ENCODE assay signal across 8 cellular contexts in genomic region chr22:27331526-27332281, GRCh38.
DNase-seq lines count a peak whose midpoint lies in the region; ATAC-seq and TF ChIP-seq lines count a peak whose summit lies in the region.

No MANE protein-coding gene starts in this region.

- no peak overlapping the region for H3K9ac ChIP-seq in HCT116 (ENCODE audit: low read length)
- no peak overlapping the region for H3K9ac ChIP-seq in mammary epithelial cell (ENCODE audit: insufficient read depth, low read length)
- H3K9ac ChIP-seq in liver (ENCODE audit: low read depth in 1 of 2, low read length in 2 of 2), result no peak overlapping the region

- intact Hi-C loops in HCT116 (cut with micrococcal nuclease), result no loop called here
- intact Hi-C loops in mammary epithelial cell (cut with micrococcal nuclease), result no loop called here

- H4K20me1 ChIP-seq in HCT116 (ENCODE audit: insufficient read depth) (no peaks in the 10 kb centered on the region), mammary epithelial cell (ENCODE audit: insufficient read depth, low read length) (no peaks in the 10 kb centered on the region)

- H3K27me3 ChIP-seq in HCT116 (ENCODE audit: insufficient read depth, low read length), result peaks cover 67% of the 10 kb centered on the region
- H3K27me3 ChIP-seq in mammary epithelial cell (ENCODE audit: insufficient read depth, low read length), result no peaks in the 10 kb centered on the region
- peaks cover 0 to 8% (median 0%) of the 10 kb centered on the region in 4 donors for H3K27me3 ChIP-seq in liver (ENCODE audit: control insufficient read depth in 4 of 4, insufficient read depth in 4 of 4, low read length in 3 of 4)

- H3K4me3 ChIP-seq in HCT116 (replicated peaks in 1 of 2; ENCODE audit: low read depth in 1 of 2, low read length in 2 of 2) (no peak overlapping the region), mammary epithelial cell (replicated peaks in 1 of 3; ENCODE audit: insufficient read depth in 1 of 3, low read depth in 2 of 3, low read length in 3 of 3) (no peak overlapping the region), liver (ENCODE audit: low read depth in 1 of 3, low read length in 3 of 3) (no peak overlapping the region)

- H3K4me1 ChIP-seq in HCT116 (ENCODE audit: control insufficient read depth in 1 of 2, insufficient read depth in 2 of 2, low read length in 2 of 2), result no peaks in the 10 kb centered on the region
- peaks cover 6% of the 10 kb centered on the region for H3K4me1 ChIP-seq in mammary epithelial cell (ENCODE audit: insufficient read depth, low read length)
- H3K4me1 ChIP-seq in liver (ENCODE audit: control insufficient read depth in 4 of 4, insufficient read depth in 4 of 4, low read length in 3 of 4), result no peaks in the 10 kb centered on the region

- H3K79me2 ChIP-seq in HCT116 (ENCODE audit: insufficient read depth, low read length), result no peaks in the 10 kb centered on the region
- no peaks in the 10 kb centered on the region for H3K79me2 ChIP-seq in mammary epithelial cell (ENCODE audit: insufficient read depth, low read length)

- no peaks in the 10 kb centered on the region for H3K36me3 ChIP-seq in HCT116 (ENCODE audit: control insufficient read depth in 1 of 2, insufficient read depth in 2 of 2, low read length in 2 of 2)
- H3K36me3 ChIP-seq in mammary epithelial cell (ENCODE audit: insufficient read depth, low read length), result no peaks in the 10 kb centered on the region
- H3K36me3 ChIP-seq in liver (ENCODE audit: control insufficient read depth in 4 of 4, insufficient read depth in 3 of 4, low read depth in 1 of 4, low read length in 3 of 4), result no peaks in the 10 kb centered on the region

- H3K27ac ChIP-seq in HCT116 (ENCODE audit: low read depth, low read length), result no peak overlapping the region
- H3K27ac ChIP-seq in mammary epithelial cell (ENCODE audit: insufficient read depth, low read depth, low read length), result no peak overlapping the region
- no peak overlapping the region for H3K27ac ChIP-seq in liver (ENCODE audit: low read depth in 1 of 2, low read length in 2 of 2)

- dilution Hi-C loops in mammary epithelial cell (cut with HindIII; ENCODE audit: low sequenced_read_pairs), result loop anchor here (5.0 to 10.0 kb wide), 2 partner anchors 41 to 363 kb away; no protein-coding TSS in a partner anchor

- RAD21 ChIA-PET in HCT116 (lab: Charles Lee; ENCODE audit: low non-redundant PET in 1 of 2, low total read pairs in 2 of 2, uncharacterized antibody in 2 of 2, unreplicated experiment in 2 of 2), result no interaction called here

- no peak for TF ChIP-seq POLR2A in HCT116 (IDR thresholded peaks at IDR 0.05; ENCODE audit: borderline replicate concordance, extremely low read depth, insufficient read depth, insufficient read length)

- in situ Hi-C loops in mammary epithelial cell (cut with MboI; ENCODE audit: low sequenced_read_pairs in 2 of 2), result no loop called here

- TF ChIP-seq RAD21 in HCT116 (IDR thresholded peaks at IDR 0.05; ENCODE audit: low read depth), result no peak
- peak; percentile 48 to 60 for TF ChIP-seq RAD21 in liver (IDR thresholded peaks at IDR 0.05)

- CTCF ChIA-PET in HCT116 (lab: Charles Lee), result interaction anchor here (1.2 kb wide), 1 partner anchor 967 kb away, joined by 3 read pairs; no protein-coding TSS in a partner anchor
- CTCF ChIA-PET in mammary epithelial cell (lab: Charles Lee; ENCODE audit: low non-redundant PET), result no interaction called here

- no peaks in the 10 kb centered on the region for H3K9me2 ChIP-seq in HCT116 (ENCODE audit: insufficient read depth)

- H3K4me2 ChIP-seq in HCT116 (ENCODE audit: low read length), result no peak overlapping the region
- no peak overlapping the region for H3K4me2 ChIP-seq in mammary epithelial cell (ENCODE audit: insufficient read depth, low read depth, low read length)

- H2AFZ ChIP-seq in HCT116 (ENCODE audit: low read depth, low read length, poor library complexity, severe bottlenecking), result no peak overlapping the region
- H2AFZ ChIP-seq in mammary epithelial cell (ENCODE audit: low read depth, low read length), result no peak overlapping the region

- H3K9me3 ChIP-seq in HCT116 (ENCODE audit: control insufficient read depth in 1 of 2, insufficient read depth in 1 of 2, low read depth in 1 of 2, low read length in 2 of 2), result no peaks in the 10 kb centered on the region
- no peaks in the 10 kb centered on the region for H3K9me3 ChIP-seq in mammary epithelial cell (replicated peaks; ENCODE audit: insufficient read depth, low read length)
- H3K9me3 ChIP-seq in liver (ENCODE audit: control insufficient read depth in 4 of 4, low read length in 3 of 4), result peaks cover 0 to 5% (median 0%) of the 10 kb centered on the region in 4 donors

- peak; percentile 64 for ATAC-seq in HCT116

- POLR2A ChIA-PET in HCT116 (lab: Charles Lee), result no interaction called here

- TF ChIP-seq CTCF in HCT116 (IDR thresholded peaks at IDR 0.05 in 2 of 3, conservative IDR thresholded peaks at IDR 0.05 in 1 of 3; ENCODE audit: borderline replicate concordance in 1 of 3, insufficient read depth in 1 of 3, low read depth in 2 of 3, low read length in 2 of 3) (peak in 2 of 3 experiments; percentile 34 to 36; a peak in 4 of 6 replicates), mammary epithelial cell (conservative IDR thresholded peaks at IDR 0.05 in 1 of 2, IDR thresholded peaks at IDR 0.05 in 1 of 2; ENCODE audit: extremely low read depth in 1 of 2, insufficient read depth in 1 of 2, low read depth in 1 of 2, low read length in 2 of 2) (peak; percentile 41 to 43), liver (IDR thresholded peaks at IDR 0.05; ENCODE audit: low read depth, low read length, missing input control) (peak; percentile 33)

- BruUV-seq in HCT116 (replicated peaks; lab: Mats Ljungman, UMichigan) (no TSS peak), mammary epithelial cell (replicated peaks; lab: Mats Ljungman, UMichigan) (no TSS peak)

- 42% methylated on average over 13 of the region's 16 CpGs for WGBS in mammary epithelial cell (ENCODE audit: low coverage, missing lambda C conversion rate)
- WGBS in liver, result 20% methylated on average over 16 of the region's 16 CpGs

- DNase-seq in 8988T (peak; percentile 29), HCT116 (ENCODE audit: low read depth, low spot score) (no peak), mammary epithelial cell (no peak), cortex of kidney (lab: John Stamatoyannopoulos, UW) (no peak), GOT3 (lab: John Stamatoyannopoulos, UW) (no peak), NCI-H1694 (lab: John Stamatoyannopoulos, UW) (no peak), hippocampal formation (lab: John Stamatoyannopoulos, UW) (no peak)

TF ChIP-seq in HCT116, 20 proteins besides CTCF, POLR2A, EP300 and RAD21:
- no peak for TF ChIP-seq ZFX (IDR thresholded peaks at IDR 0.05)
- TF ChIP-seq SP1 (IDR thresholded peaks at IDR 0.05; ENCODE audit: low read depth), result no peak
- TF ChIP-seq EGR1 (IDR thresholded peaks at IDR 0.05; ENCODE audit: low read depth), result no peak
- no peak for TF ChIP-seq EZH2phosphoT487 (IDR thresholded peaks at IDR 0.05; ENCODE audit: borderline replicate concordance)
- no peak for TF ChIP-seq EZH2 (IDR thresholded peaks at IDR 0.05)

TF ChIP-seq in liver, 16 proteins besides CTCF, POLR2A, EP300 and RAD21 (continues in another document):
- TF ChIP-seq TAF1 (conservative IDR thresholded peaks at IDR 0.05), result no peak
- TF ChIP-seq JUND (IDR thresholded peaks at IDR 0.05), result no peak
- TF ChIP-seq RXRA (IDR thresholded peaks at IDR 0.05), result no peak
- no peak for TF ChIP-seq YY1 (IDR thresholded peaks at IDR 0.05)
- no peak for TF ChIP-seq HNF4A (conservative IDR thresholded peaks at IDR 0.05)
- no peak for TF ChIP-seq ZBTB33 (IDR thresholded peaks at IDR 0.05)
- no peak for TF ChIP-seq ATF3 (IDR thresholded peaks at IDR 0.05)
- TF ChIP-seq GABPA (IDR thresholded peaks at IDR 0.05 in 1 of 2, conservative IDR thresholded peaks at IDR 0.05 in 1 of 2), result no peak
- no peak for TF ChIP-seq SP1 (IDR thresholded peaks at IDR 0.05)
- TF ChIP-seq FOXA2 (IDR thresholded peaks at IDR 0.05), result no peak
- TF ChIP-seq MAX (IDR thresholded peaks at IDR 0.05), result no peak
- TF ChIP-seq FOXA1 (IDR thresholded peaks at IDR 0.05), result no peak
